ENCODE assay signal across 9 cellular contexts in genomic region chr13:114151565-114152284, GRCh38. TPM values are rescaled to one million over a fixed set of nuclear protein-coding genes. Genes with fewer than 3 reads are reported as not detected.
A peak's percentile ranks its signal among the peaks of the same experiment; 100 is the strongest.
DNase-seq lines count a peak whose midpoint lies in the region; ATAC-seq and TF ChIP-seq lines count a peak whose summit lies in the region.
"Had no signal": no experiment of that assay in that cellular context is flagged by ENCODE, and none has a peak within 500 bp of the region (broad histone marks: within the 10 kb centered on the region; RNA-seq: fewer than 3 reads in every experiment).

No MANE protein-coding gene starts in this region.

- H3K36me3 ChIP-seq in Peyer's patch: no peaks in the 10 kb centered on the region

- peaks cover 17% of the 10 kb centered on the region for H3K36me3 Mint-ChIP-seq in central memory CD8-positive, alpha-beta T cell (ENCODE audit: insufficient read depth)
- no peaks in the 10 kb centered on the region for H3K36me3 Mint-ChIP-seq in progenitor cell of endocrine pancreas (ENCODE audit: insufficient read depth)
- no peaks in the 10 kb centered on the region for H3K36me3 Mint-ChIP-seq in activated T-helper 2 cell treated with anti-CD3 and anti-CD28 coated beads, Interferon-gamma antibody, Interleukin-2, Interleukin-4, amounts not matched to agents 10 μg/mL and 5 μg/mL and 100 μg/mL, durations not matched to agents 14 hours and 24 hours and 36 hours (ENCODE audit: low read depth)

- H3K27ac Mint-ChIP-seq in central memory CD8-positive, alpha-beta T cell (ENCODE audit: low read depth): peak overlapping the region; percentile 98
- H3K27ac Mint-ChIP-seq in progenitor cell of endocrine pancreas: no peak overlapping the region
- no peak overlapping the region for H3K27ac Mint-ChIP-seq in activated T-helper 2 cell treated with anti-CD3 and anti-CD28 coated beads, Interferon-gamma antibody, Interleukin-2, Interleukin-4, amounts not matched to agents 10 μg/mL and 5 μg/mL and 100 μg/mL, durations not matched to agents 14 hours and 24 hours and 36 hours

- peak overlapping the region in 1 of 4 donors; percentile 26 for H3K4me3 ChIP-seq in Peyer's patch

- peak overlapping the region in 1 of 4 donors; percentile 71 for H3K27ac ChIP-seq in Peyer's patch

- peak in 3 of 6 experiments; percentile 43 to 57 (median 51) for TF ChIP-seq CTCF in Peyer's patch (IDR thresholded peaks at IDR 0.05)
- TF ChIP-seq CTCF in progenitor cell of endocrine pancreas (IDR thresholded peaks at IDR 0.05; ENCODE audit: unreplicated experiment): no peak

- H3K9me3 Mint-ChIP-seq in central memory CD8-positive, alpha-beta T cell: peaks cover 7% of the 10 kb centered on the region
- peaks cover 4% of the 10 kb centered on the region for H3K9me3 Mint-ChIP-seq in progenitor cell of endocrine pancreas (ENCODE audit: low read depth)
- H3K9me3 Mint-ChIP-seq in activated T-helper 2 cell treated with anti-CD3 and anti-CD28 coated beads, Interferon-gamma antibody, Interleukin-2, Interleukin-4, amounts not matched to agents 10 μg/mL and 5 μg/mL and 100 μg/mL, durations not matched to agents 14 hours and 24 hours and 36 hours: no peaks in the 10 kb centered on the region

- no peak for TF ChIP-seq POLR2A in Peyer's patch (IDR thresholded peaks at IDR 0.05)

- peak overlapping the region; percentile 47 for H3K4me3 Mint-ChIP-seq in central memory CD8-positive, alpha-beta T cell
- H3K4me3 Mint-ChIP-seq in progenitor cell of endocrine pancreas (ENCODE audit: low read depth): no peak overlapping the region
- H3K4me3 Mint-ChIP-seq in activated T-helper 2 cell treated with anti-CD3 and anti-CD28 coated beads, Interferon-gamma antibody, Interleukin-2, Interleukin-4, amounts not matched to agents 10 μg/mL and 5 μg/mL and 100 μg/mL, durations not matched to agents 14 hours and 24 hours and 36 hours (ENCODE audit: low read depth): no peak overlapping the region

- H3K27me3 ChIP-seq in Peyer's patch: no peaks in the 10 kb centered on the region

- H3K4me1 ChIP-seq in Peyer's patch: peaks cover 0 to 3% (median 1%) of the 10 kb centered on the region in 4 donors

- intact Hi-C loops in activated T-helper 2 cell treated with anti-CD3 and anti-CD28 coated beads, Interferon-gamma antibody, Interleukin-2, Interleukin-4, amounts not matched to agents 10 μg/mL and 5 μg/mL and 100 μg/mL, durations not matched to agents 14 hours and 24 hours and 36 hours (cut with micrococcal nuclease): no loop called here

- no peaks in the 10 kb centered on the region for H3K27me3 Mint-ChIP-seq in central memory CD8-positive, alpha-beta T cell
- peaks cover 41% of the 10 kb centered on the region for H3K27me3 Mint-ChIP-seq in progenitor cell of endocrine pancreas
- H3K27me3 Mint-ChIP-seq in activated T-helper 2 cell treated with anti-CD3 and anti-CD28 coated beads, Interferon-gamma antibody, Interleukin-2, Interleukin-4, amounts not matched to agents 10 μg/mL and 5 μg/mL and 100 μg/mL, durations not matched to agents 14 hours and 24 hours and 36 hours (ENCODE audit: low read depth): peaks cover 7% of the 10 kb centered on the region

- peaks cover 70% of the 10 kb centered on the region for H3K4me1 Mint-ChIP-seq in central memory CD8-positive, alpha-beta T cell
- no peaks in the 10 kb centered on the region for H3K4me1 Mint-ChIP-seq in progenitor cell of endocrine pancreas (ENCODE audit: low read depth)
- peaks cover 60% of the 10 kb centered on the region for H3K4me1 Mint-ChIP-seq in activated T-helper 2 cell treated with anti-CD3 and anti-CD28 coated beads, Interferon-gamma antibody, Interleukin-2, Interleukin-4, amounts not matched to agents 10 μg/mL and 5 μg/mL and 100 μg/mL, durations not matched to agents 14 hours and 24 hours and 36 hours (ENCODE audit: low read depth)

- no peaks in the 10 kb centered on the region for H3K9me3 ChIP-seq in Peyer's patch

- no peak for ATAC-seq in central memory CD8-positive, alpha-beta T cell (replicated peaks; ENCODE audit: extremely low read depth, poor library complexity, severe bottlenecking)

- DNase-seq in HPDE6-E6E7 (ENCODE audit: extremely low spot score) (peak; percentile 66), Peyer's patch (peak; percentile 21 to 92 (median 85)), SKM-1 treated with dmso at 0.1 percent for 144 hours (lab: John Stamatoyannopoulos, UW; ENCODE audit: unreplicated experiment) (no peak), progenitor cell of endocrine pancreas (ENCODE audit: low spot score, unreplicated experiment) (no peak), activated gamma-delta T cell (lab: John Stamatoyannopoulos, UW) (no peak)
- no peak for DNase-seq in central memory CD8-positive, alpha-beta T cell (ENCODE audit: low spot score in 2 of 2)
- DNase-seq in stimulated activated CD4-positive, alpha-beta T cell treated with anti-CD3 and anti-CD28 coated beads, Interleukin-1b, Interleukin-23, amount 100 ng/mL, for 48 hours: peak; percentile 69
- no peak for DNase-seq in activated T-helper 2 cell treated with anti-CD3 and anti-CD28 coated beads, Interferon-gamma antibody, Interleukin-2, Interleukin-4, amounts not matched to agents 10 μg/mL and 5 μg/mL and 100 μg/mL, durations not matched to agents 14 hours and 24 hours and 36 hours (ENCODE audit: low spot score)

RNA-seq across cellular contexts. Expression of gene RASA3, which starts 19.3 kb away (rescaled TPM):
- total RNA-seq in Peyer's patch (10 to 100 TPM in 1 of 4 donors, 1 to 10 TPM in 3; 3.5 to 41.3 (median 6.9) TPM), progenitor cell of endocrine pancreas (6.3 and 7.6 TPM in 2 replicates)
- total RNA-seq in activated T-helper 2 cell treated with anti-CD3 and anti-CD28 coated beads, Interferon-gamma antibody, Interleukin-2, Interleukin-4, amounts not matched to agents 10 μg/mL and 5 μg/mL and 100 μg/mL, durations not matched to agents 14 hours and 24 hours and 36 hours: 13.7 and 13.9 TPM in 2 replicates

RNA-seq across cellular contexts. Expression of gene CFAP97D2, which starts 27.3 kb away (rescaled TPM):
- not detected for total RNA-seq in Peyer's patch
- not detected in 2 replicates for total RNA-seq in progenitor cell of endocrine pancreas
- not detected in 2 replicates for total RNA-seq in activated T-helper 2 cell treated with anti-CD3 and anti-CD28 coated beads, Interferon-gamma antibody, Interleukin-2, Interleukin-4, amounts not matched to agents 10 μg/mL and 5 μg/mL and 100 μg/mL, durations not matched to agents 14 hours and 24 hours and 36 hours
- total RNA-seq: RPMI7951 had no signal

Comparison
In these comparisons a context has a peak if more than half of its experiments do, and no peak if none do; other contexts are left out.
1. DNase-seq: peak in HPDE6-E6E7 (single experiment), Peyer's patch (3 of 3) and stimulated activated CD4-positive, alpha-beta T cell treated with anti-CD3 and anti-CD28 coated beads, Interleukin-1b, Interleukin-23, amount 100 ng/mL, for 48 hours (single experiment); none in central memory CD8-positive, alpha-beta T cell (0 of 2), SKM-1 treated with dmso at 0.1 percent for 144 hours (single experiment), progenitor cell of endocrine pancreas (single experiment), activated gamma-delta T cell (single experiment) and activated T-helper 2 cell treated with anti-CD3 and anti-CD28 coated beads, Interferon-gamma antibody, Interleukin-2, Interleukin-4, amounts not matched to agents 10 μg/mL and 5 μg/mL and 100 μg/mL, durations not matched to agents 14 hours and 24 hours and 36 hours (single experiment).